9 cellular contexts compared by ENCODE assay signal in genomic region chr1:79040424-79041089, GRCh38. TPM values are rescaled to one million over a fixed set of nuclear protein-coding genes. Genes with fewer than 3 reads are reported as not detected.
DNase-seq lines count a peak whose midpoint lies in the region; ATAC-seq, FAIRE-seq and TF ChIP-seq lines count a peak whose summit lies in the region.
"Had no signal": no experiment of that assay in that cellular context is flagged by ENCODE, and none has a peak within 500 bp of the region (broad histone marks: within the 10 kb centered on the region; RNA-seq: fewer than 3 reads in every experiment).

No MANE protein-coding gene starts in this region.

- H3K4me1 Mint-ChIP-seq in activated T-helper 2 cell treated with anti-CD3 and anti-CD28 coated beads, Interferon-gamma antibody, Interleukin-2, Interleukin-4, amounts not matched to agents 10 μg/mL and 5 μg/mL and 100 μg/mL, durations not matched to agents 14 hours and 24 hours and 36 hours (ENCODE audit: low read depth): peaks cover 13% of the 10 kb centered on the region

- H3K27ac Mint-ChIP-seq in activated T-helper 2 cell treated with anti-CD3 and anti-CD28 coated beads, Interferon-gamma antibody, Interleukin-2, Interleukin-4, amounts not matched to agents 10 μg/mL and 5 μg/mL and 100 μg/mL, durations not matched to agents 14 hours and 24 hours and 36 hours: peak overlapping the region; percentile 6

- intact Hi-C loops in heart left ventricle (cut with DNase I) (no loop called here), left ventricle myocardium superior (cut with micrococcal nuclease) (no loop called here)
- intact Hi-C loops in activated T-helper 2 cell treated with anti-CD3 and anti-CD28 coated beads, Interferon-gamma antibody, Interleukin-2, Interleukin-4, amounts not matched to agents 10 μg/mL and 5 μg/mL and 100 μg/mL, durations not matched to agents 14 hours and 24 hours and 36 hours (cut with micrococcal nuclease): no loop called here

- TF ChIP-seq CTCF in heart left ventricle (IDR thresholded peaks at IDR 0.05) (no peak), suprapubic skin (IDR thresholded peaks at IDR 0.05) (no peak)

- no peak for TF ChIP-seq EP300 in suprapubic skin (IDR thresholded peaks at IDR 0.05)

- no peaks in the 10 kb centered on the region for H3K36me3 Mint-ChIP-seq in activated T-helper 2 cell treated with anti-CD3 and anti-CD28 coated beads, Interferon-gamma antibody, Interleukin-2, Interleukin-4, amounts not matched to agents 10 μg/mL and 5 μg/mL and 100 μg/mL, durations not matched to agents 14 hours and 24 hours and 36 hours (ENCODE audit: low read depth)

- H3K4me3 ChIP-seq in heart left ventricle (peak overlapping the region in 10 of 12 donors; percentile 13 to 55 (median 38)), suprapubic skin (peak overlapping the region; percentile 5)

- H3K27me3 ChIP-seq in heart left ventricle (no peaks in the 10 kb centered on the region), suprapubic skin (no peaks in the 10 kb centered on the region)

- peaks cover 23% of the 10 kb centered on the region for H3K9me3 Mint-ChIP-seq in activated T-helper 2 cell treated with anti-CD3 and anti-CD28 coated beads, Interferon-gamma antibody, Interleukin-2, Interleukin-4, amounts not matched to agents 10 μg/mL and 5 μg/mL and 100 μg/mL, durations not matched to agents 14 hours and 24 hours and 36 hours

- H3K27ac ChIP-seq in heart left ventricle: peak overlapping the region in 8 of 12 donors; percentile 11 to 50 (median 38)
- no peak overlapping the region for H3K27ac ChIP-seq in suprapubic skin

- H3K36me3 ChIP-seq in heart left ventricle: no peaks in the 10 kb centered on the region
- H3K36me3 ChIP-seq in suprapubic skin: no peaks in the 10 kb centered on the region

- DNase-seq in heart left ventricle: no peak
- DNase-seq in left ventricle myocardium superior: no peak
- DNase-seq in activated T-helper 2 cell treated with anti-CD3 and anti-CD28 coated beads, Interferon-gamma antibody, Interleukin-2, Interleukin-4, amounts not matched to agents 10 μg/mL and 5 μg/mL and 100 μg/mL, durations not matched to agents 14 hours and 24 hours and 36 hours (ENCODE audit: low spot score): no peak
- DNase-seq in suprapubic skin (ENCODE audit: low spot score in 2 of 2): no peak
- DNase-seq in HuH-7.5 (ENCODE audit: low spot score): no peak
- no peak for DNase-seq in NCI-H748 (lab: John Stamatoyannopoulos, UW; ENCODE audit: unreplicated experiment)
- DNase-seq in urothelium cell line (ENCODE audit: low spot score): no peak

- H3K4me3 Mint-ChIP-seq in activated T-helper 2 cell treated with anti-CD3 and anti-CD28 coated beads, Interferon-gamma antibody, Interleukin-2, Interleukin-4, amounts not matched to agents 10 μg/mL and 5 μg/mL and 100 μg/mL, durations not matched to agents 14 hours and 24 hours and 36 hours (ENCODE audit: low read depth): peak overlapping the region; percentile 11

- no peaks in the 10 kb centered on the region for H3K27me3 Mint-ChIP-seq in activated T-helper 2 cell treated with anti-CD3 and anti-CD28 coated beads, Interferon-gamma antibody, Interleukin-2, Interleukin-4, amounts not matched to agents 10 μg/mL and 5 μg/mL and 100 μg/mL, durations not matched to agents 14 hours and 24 hours and 36 hours (ENCODE audit: low read depth)

- WGBS in heart left ventricle, 4 donors: 46 to 57% (median 50%) methylated on average over 10 of the region's 10 CpGs
- 52% methylated on average over 10 of the region's 10 CpGs for WGBS in suprapubic skin

- no peak for FAIRE-seq in urothelium cell line (lab: Jason Lieb, UNC)

- H3K9me3 ChIP-seq in heart left ventricle: peaks cover 0 to 19% (median 11%) of the 10 kb centered on the region in 12 donors
- no peaks in the 10 kb centered on the region for H3K9me3 ChIP-seq in suprapubic skin

- H3K4me1 ChIP-seq in heart left ventricle: no peaks in the 10 kb centered on the region
- no peaks in the 10 kb centered on the region for H3K4me1 ChIP-seq in suprapubic skin

- ATAC-seq in heart left ventricle (peak in 1 of 4 donors; percentile 39), left ventricle myocardium superior (no peak), HG02938 (IDR thresholded peaks at IDR 0.05; ENCODE audit: unreplicated experiment) (peak; percentile 90)

- TF ChIP-seq POLR2A in heart left ventricle (IDR thresholded peaks at IDR 0.05): no peak
- no peak for TF ChIP-seq POLR2A in suprapubic skin (IDR thresholded peaks at IDR 0.05)

RNA-seq across cellular contexts. Expression of gene ADGRL4, which starts 34.0 kb away (rescaled TPM):
- total RNA-seq in heart left ventricle (10 to 100 TPM; 13.3 to 41.1 (median 17.7) TPM), left ventricle myocardium superior (21.2 TPM), suprapubic skin (10 to 100 TPM in 2 of 4 donors, 1 to 10 TPM in 2; 2.8 to 22.4 (median 13.3) TPM)
- 10 to 100 TPM in 1 of 2 donors, 1 to 10 TPM in 1; 9.0 to 19.9 TPM for polyA plus RNA-seq in heart left ventricle
- not detected in 2 replicates for total RNA-seq in activated T-helper 2 cell treated with anti-CD3 and anti-CD28 coated beads, Interferon-gamma antibody, Interleukin-2, Interleukin-4, amounts not matched to agents 10 μg/mL and 5 μg/mL and 100 μg/mL, durations not matched to agents 14 hours and 24 hours and 36 hours
- total RNA-seq: T-helper 1 cell treated with Interleukin-12 subunit alpha and Interleukin-12 subunit beta and Interleukin-4 antibody, amounts not matched to agents 30 ng/mL and 1 ng/mL, for 36 hours had no signal
